1 cellular context compared by ENCODE assay signal in the genomic region with DNA sequence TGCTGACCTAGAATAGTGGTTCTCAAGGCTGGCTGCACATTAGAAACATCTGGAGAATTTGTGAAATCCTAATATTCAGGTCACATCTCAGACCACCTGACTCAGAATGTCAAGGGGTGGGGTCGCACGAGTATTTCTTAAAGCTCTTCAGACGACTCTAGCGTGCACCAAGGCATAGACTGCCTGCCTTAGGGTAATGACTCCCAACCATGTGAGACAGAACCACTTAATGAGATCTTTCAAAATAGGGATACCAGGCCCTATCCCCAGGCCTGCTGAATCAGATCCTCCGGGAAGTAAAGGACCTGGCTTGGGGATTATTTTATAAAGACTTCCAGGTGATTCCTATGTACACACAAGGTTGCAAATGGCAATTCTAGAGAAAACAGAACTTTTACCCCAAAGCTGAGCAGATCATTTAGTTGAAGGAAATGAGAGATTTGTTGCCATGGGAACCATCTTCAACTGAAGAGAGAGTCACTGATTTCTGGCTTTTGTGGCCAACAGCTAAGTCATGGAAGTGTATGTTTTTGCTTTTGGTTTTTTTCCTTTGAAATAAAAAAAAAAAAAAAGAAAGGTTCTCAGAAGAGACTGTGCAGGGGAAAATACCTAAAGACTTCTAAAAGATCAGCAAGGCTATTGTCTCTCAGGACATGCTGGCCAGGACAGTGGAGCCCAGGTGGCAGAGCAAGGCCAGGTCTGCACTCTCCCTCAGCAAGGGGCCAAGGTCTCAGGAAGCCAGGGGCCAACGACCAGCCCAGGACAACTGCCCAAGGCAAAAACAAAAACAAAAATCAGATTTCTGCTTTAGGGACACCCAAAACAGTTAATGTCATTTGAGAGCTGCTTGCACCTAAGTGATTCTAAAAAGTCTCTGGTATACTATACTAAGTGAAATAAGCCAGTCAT.
TF ChIP-seq lines count a peak whose summit lies in the region.

No MANE protein-coding gene starts in this region.

TF ChIP-seq in IMR-90, 13 proteins besides CTCF, POLR2A, EP300 and RAD21:
- TF ChIP-seq CEBPB (IDR thresholded peaks at IDR 0.05; ENCODE audit: low read depth, low read length) = no peak
- TF ChIP-seq MAFK (IDR thresholded peaks at IDR 0.05; ENCODE audit: low read depth, low read length) = no peak
- no peak for TF ChIP-seq FOS (IDR thresholded peaks at IDR 0.05; ENCODE audit: low read depth, low read length)
- no peak for TF ChIP-seq BHLHE40 (IDR thresholded peaks at IDR 0.05; ENCODE audit: low read depth, low read length)
- TF ChIP-seq, protein P1, sequence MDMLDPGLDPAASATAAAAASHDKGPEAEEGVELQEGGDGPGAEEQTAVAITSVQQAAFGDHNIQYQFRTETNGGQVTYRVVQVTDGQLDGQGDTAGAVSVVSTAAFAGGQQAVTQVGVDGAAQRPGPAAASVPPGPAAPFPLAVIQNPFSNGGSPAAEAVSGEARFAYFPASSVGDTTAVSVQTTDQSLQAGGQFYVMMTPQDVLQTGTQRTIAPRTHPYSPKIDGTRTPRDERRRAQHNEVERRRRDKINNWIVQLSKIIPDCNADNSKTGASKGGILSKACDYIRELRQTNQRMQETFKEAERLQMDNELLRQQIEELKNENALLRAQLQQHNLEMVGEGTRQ (IDR thresholded peaks at IDR 0.05; ENCODE audit: low read depth, low read length) = no peak
- TF ChIP-seq RCOR1 (IDR thresholded peaks at IDR 0.05; ENCODE audit: insufficient replicate concordance, low read length) = no peak
- no peak for TF ChIP-seq MXI1 (IDR thresholded peaks at IDR 0.05; ENCODE audit: borderline replicate concordance, low read depth, low read length)
- no peak for TF ChIP-seq SMC3 (IDR thresholded peaks at IDR 0.05; ENCODE audit: low read depth, low read length)
- TF ChIP-seq NFE2L2 (IDR thresholded peaks at IDR 0.05; ENCODE audit: low read depth, low read length) = no peak
- TF ChIP-seq MAZ (IDR thresholded peaks at IDR 0.05; ENCODE audit: borderline replicate concordance, low read depth, low read length) = no peak
- no peak for TF ChIP-seq RFX5 (IDR thresholded peaks at IDR 0.05; ENCODE audit: low read depth, low read length)
- TF ChIP-seq, protein P2, sequence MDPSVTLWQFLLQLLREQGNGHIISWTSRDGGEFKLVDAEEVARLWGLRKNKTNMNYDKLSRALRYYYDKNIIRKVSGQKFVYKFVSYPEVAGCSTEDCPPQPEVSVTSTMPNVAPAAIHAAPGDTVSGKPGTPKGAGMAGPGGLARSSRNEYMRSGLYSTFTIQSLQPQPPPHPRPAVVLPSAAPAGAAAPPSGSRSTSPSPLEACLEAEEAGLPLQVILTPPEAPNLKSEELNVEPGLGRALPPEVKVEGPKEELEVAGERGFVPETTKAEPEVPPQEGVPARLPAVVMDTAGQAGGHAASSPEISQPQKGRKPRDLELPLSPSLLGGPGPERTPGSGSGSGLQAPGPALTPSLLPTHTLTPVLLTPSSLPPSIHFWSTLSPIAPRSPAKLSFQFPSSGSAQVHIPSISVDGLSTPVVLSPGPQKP (IDR thresholded peaks at IDR 0.05; ENCODE audit: borderline replicate concordance, low read depth, low read length) = no peak
- no peak for TF ChIP-seq CHD1 (IDR thresholded peaks at IDR 0.05; ENCODE audit: low read depth, low read length)
